ENCODE assay signal across 8 cellular contexts in genomic region chr11:67628710-67629385, GRCh38. TPM values are rescaled to one million over a fixed set of nuclear protein-coding genes. Genes with fewer than 3 reads are reported as not detected.
DNase-seq lines count a peak whose midpoint lies in the region; ATAC-seq lines count a peak whose summit lies in the region.

No MANE protein-coding gene starts in this region.

- CTCF ChIA-PET in activated CD4-positive, alpha-beta memory T cell treated with anti-CD3 and anti-CD28 coated beads for 36 hours (lab: Charles Lee), result interaction anchor here (0.7 to 5.3 kb wide), 23 partner anchors 9 to 311 kb away, joined by 3 to 90 read pairs (median 5); partner anchors contain the start of genes ACY3, CDK2AP2 and TBX10

- H3K9me3 Mint-ChIP-seq in activated CD4-positive, alpha-beta memory T cell treated with anti-CD3 and anti-CD28 coated beads for 36 hours, result no peaks in the 10 kb centered on the region

- H3K27ac Mint-ChIP-seq in activated CD4-positive, alpha-beta memory T cell treated with anti-CD3 and anti-CD28 coated beads for 36 hours, result peak overlapping the region; percentile 67

- ATAC-seq in right cardiac atrium, result no peak

- POLR2A ChIA-PET in activated CD4-positive, alpha-beta memory T cell treated with anti-CD3 and anti-CD28 coated beads for 36 hours (lab: Charles Lee), result interaction anchor here (1.0 to 3.0 kb wide), 6 partner anchors 13 to 276 kb away, joined by 3 to 17 read pairs (median 6); partner anchors contain the start of gene POLD4

- H3K4me3 Mint-ChIP-seq in activated CD4-positive, alpha-beta memory T cell treated with anti-CD3 and anti-CD28 coated beads for 36 hours, result peak overlapping the region; percentile 66

- H3K27me3 Mint-ChIP-seq in activated CD4-positive, alpha-beta memory T cell treated with anti-CD3 and anti-CD28 coated beads for 36 hours, result no peaks in the 10 kb centered on the region

- H3K4me1 Mint-ChIP-seq in activated CD4-positive, alpha-beta memory T cell treated with anti-CD3 and anti-CD28 coated beads for 36 hours (ENCODE audit: low read depth), result peaks cover 6% of the 10 kb centered on the region

- H3K9me3 ChIP-seq in HUES6 (ENCODE audit: control insufficient read depth, insufficient read depth, low read depth, low read length) (no peaks in the 10 kb centered on the region), right cardiac atrium (ENCODE audit: control insufficient read depth, low read length) (no peaks in the 10 kb centered on the region)

- H3K9ac ChIP-seq in HUES6 (ENCODE audit: low read length), result peak overlapping the region; percentile 87

- H3K27me3 ChIP-seq in HUES6 (ENCODE audit: control insufficient read depth, insufficient read depth, low read length) (no peaks in the 10 kb centered on the region), right cardiac atrium (ENCODE audit: control insufficient read depth, insufficient read depth) (no peaks in the 10 kb centered on the region)

- WGBS in right cardiac atrium, result 47% methylated on average over 25 of the region's 25 CpGs

- H3K4me3 ChIP-seq in HUES6 (ENCODE audit: low read depth, low read length), result peak overlapping the region; percentile 64
- H3K4me3 ChIP-seq in right cardiac atrium (ENCODE audit: low read length), result no peak overlapping the region
- peak overlapping the region; percentile 47 to 68 (median 58) for H3K4me3 ChIP-seq in skin epidermis

- H3K36me3 ChIP-seq in HUES6 (ENCODE audit: control insufficient read depth, insufficient read depth, low read length), result no peaks in the 10 kb centered on the region; the same call in 1 of the 2 replicates

- H3K4me1 ChIP-seq in HUES6 (ENCODE audit: control insufficient read depth, insufficient read depth, low read length), result peaks cover 35% of the 10 kb centered on the region
- H3K4me1 ChIP-seq in right cardiac atrium (ENCODE audit: control insufficient read depth, insufficient read depth, low read length), result peaks cover 2% of the 10 kb centered on the region

- intact Hi-C loops in activated CD4-positive, alpha-beta memory T cell treated with anti-CD3 and anti-CD28 coated beads for 36 hours (cut with micrococcal nuclease), result loop anchor here (1.0 to 5.0 kb wide), 4 partner anchors 14 to 83 kb away; partner anchors contain the start of gene NDUFV1
- intact Hi-C loops in right cardiac atrium (cut with DNase I), result no loop called here

- H3K36me3 Mint-ChIP-seq in activated CD4-positive, alpha-beta memory T cell treated with anti-CD3 and anti-CD28 coated beads for 36 hours, result no peaks in the 10 kb centered on the region

- H3K27ac ChIP-seq in HUES6 (ENCODE audit: low read depth, low read length) (peak overlapping the region; percentile 10; the same call in 1 of the 2 replicates), right cardiac atrium (ENCODE audit: low read length) (peak overlapping the region; percentile 9), skin epidermis (peak overlapping the region in 15 of 21 experiments; percentile 1 to 92 (median 85))

- DNase-seq in activated CD4-positive, alpha-beta memory T cell treated with anti-CD3 and anti-CD28 coated beads for 36 hours, result no peak
- DNase-seq in right cardiac atrium (peak; percentile 41 to 69 (median 69)), superior temporal gyrus (ENCODE audit: extremely low spot score) (no peak), COLO668 (lab: John Stamatoyannopoulos, UW; ENCODE audit: unreplicated experiment) (no peak), NCI-H187 treated with DMSO at 0.1 percent for 48 hours (lab: John Stamatoyannopoulos, UW) (no peak)
- no peak for DNase-seq in effector CD8-positive, alpha-beta T cell (lab: John Stamatoyannopoulos, UW)

RNA-seq across cellular contexts. Expression of gene NUDT8, which starts 0.9 kb away (rescaled TPM):
- 10 to 100 TPM; 23.3 to 24.3 TPM for total RNA-seq in activated CD4-positive, alpha-beta memory T cell treated with anti-CD3 and anti-CD28 coated beads for 36 hours
- total RNA-seq in right cardiac atrium, result 100 to 1,000 TPM in 1 of 4 donors, 10 to 100 TPM in 3; 45.6 to 105 (median 79.6) TPM
- polyA plus RNA-seq in right cardiac atrium, result 121 TPM

RNA-seq across cellular contexts. Expression of gene TBX10, which starts 10.7 kb away (rescaled TPM):
- total RNA-seq in activated CD4-positive, alpha-beta memory T cell treated with anti-CD3 and anti-CD28 coated beads for 36 hours, result not detected
- total RNA-seq in right cardiac atrium, result not detected
- polyA plus RNA-seq in right cardiac atrium, result not detected

RNA-seq across cellular contexts. Expression of gene ACY3, which starts 21.7 kb away (rescaled TPM):
- total RNA-seq in activated CD4-positive, alpha-beta memory T cell treated with anti-CD3 and anti-CD28 coated beads for 36 hours, result under 1 TPM; 0.29 to 0.33 TPM
- total RNA-seq in right cardiac atrium, result not detected
- not detected for polyA plus RNA-seq in right cardiac atrium

RNA-seq across cellular contexts. Expression of gene NDUFV1, which starts 22.1 kb away (rescaled TPM):
- total RNA-seq in activated CD4-positive, alpha-beta memory T cell treated with anti-CD3 and anti-CD28 coated beads for 36 hours, result 100 to 1,000 TPM; 279 to 287 TPM
- total RNA-seq in right cardiac atrium, result 100 to 1,000 TPM; 375 to 462 (median 435) TPM
- 380 TPM for polyA plus RNA-seq in right cardiac atrium

RNA-seq across cellular contexts. Expression of gene GSTP1, which starts 45.2 kb away (rescaled TPM):
- total RNA-seq in activated CD4-positive, alpha-beta memory T cell treated with anti-CD3 and anti-CD28 coated beads for 36 hours, result 100 to 1,000 TPM; 361 to 362 TPM
- 100 to 1,000 TPM; 323 to 411 (median 377) TPM for total RNA-seq in right cardiac atrium
- 501 TPM for polyA plus RNA-seq in right cardiac atrium

Comparison
In these comparisons a context has a peak if more than half of its experiments do, and no peak if none do; other contexts are left out.
1. H3K27ac ChIP-seq: peak in every context shown above with its lines; median percentile 85 in skin epidermis; 10 in HUES6; 9 in right cardiac atrium.
2. DNase-seq: peak in right cardiac atrium (3 of 3); none in activated CD4-positive, alpha-beta memory T cell treated with anti-CD3 and anti-CD28 coated beads for 36 hours (single experiment), superior temporal gyrus (single experiment), effector CD8-positive, alpha-beta T cell (single experiment), COLO668 (single experiment) and NCI-H187 treated with DMSO at 0.1 percent for 48 hours (single experiment).